ENCODE assay signal across 8 cellular contexts in genomic region chr1:154869351-154870116, GRCh38. TPM values are rescaled to one million over a fixed set of nuclear protein-coding genes. Genes with fewer than 3 reads are reported as not detected.
DNase-seq lines count a peak whose midpoint lies in the region; TF ChIP-seq lines count a peak whose summit lies in the region.

No MANE protein-coding gene starts in this region.

- H3K36me3 ChIP-seq in NT2/D1 (ENCODE audit: insufficient read depth, insufficient read length, low read length) (no peaks in the 10 kb centered on the region), prostate gland (no peaks in the 10 kb centered on the region)

- H3K27ac ChIP-seq in prostate gland, result no peak overlapping the region

- H3K4me1 ChIP-seq in NT2/D1 (ENCODE audit: insufficient read depth, insufficient read length), result peaks cover 33% of the 10 kb centered on the region
- H3K4me1 ChIP-seq in prostate gland (replicated peaks), result no peaks in the 10 kb centered on the region

- H3K27me3 ChIP-seq in NT2/D1 (ENCODE audit: insufficient read depth, insufficient read length) (peaks cover 55% of the 10 kb centered on the region), prostate gland (replicated peaks; ENCODE audit: insufficient read depth) (no peaks in the 10 kb centered on the region)

- intact Hi-C loops in prostate gland (cut with DNase I), result loop anchor here (10.0 kb wide), 1 partner anchor 125 kb away; no protein-coding TSS in a partner anchor

- TF ChIP-seq CTCF in GM12864 (IDR thresholded peaks at IDR 0.05; ENCODE audit: low read depth, low read length, missing control alignments), result no peak
- no peak for TF ChIP-seq CTCF in fibroblast of pulmonary artery (IDR thresholded peaks at IDR 0.05; ENCODE audit: low read length, missing control alignments)
- no peak for TF ChIP-seq CTCF in prostate gland (IDR thresholded peaks at IDR 0.05)

- peak overlapping the region; percentile 63 for H3K9ac ChIP-seq in NT2/D1 (ENCODE audit: insufficient read length, low read depth)

- H3K9me3 ChIP-seq in NT2/D1 (ENCODE audit: insufficient read depth, low read length), result no peaks in the 10 kb centered on the region
- H3K9me3 ChIP-seq in prostate gland, result no peaks in the 10 kb centered on the region

- no peak for DNase-seq in GM12864 (ENCODE audit: low read depth)
- DNase-seq in NT2/D1 (ENCODE audit: low read depth, low spot score), result no peak
- DNase-seq in fibroblast of pulmonary artery (ENCODE audit: low read depth), result peak; percentile 39
- no peak for DNase-seq in prostate gland (ENCODE audit: low spot score)
- DNase-seq in MV-4-11 (lab: John Stamatoyannopoulos, UW), result no peak
- no peak for DNase-seq in hepatic stellate cell (ENCODE audit: low spot score)
- no peak for DNase-seq in NOMO-1 treated with DMSO at 0.1 percent for 48 hours (lab: John Stamatoyannopoulos, UW; ENCODE audit: unreplicated experiment)
- no peak for DNase-seq in stimulated activated CD4-positive, alpha-beta T cell treated with anti-CD3 and anti-CD28 coated beads, Interleukin-12 subunit alpha, Interleukin-12 subunit beta, amount 100 ng/mL, for 4 hours

- 21% methylated on average over 26 of the region's 26 CpGs for WGBS in prostate gland

- TF ChIP-seq POLR2A in prostate gland (IDR thresholded peaks at IDR 0.05), result no peak

- H3K4me3 ChIP-seq in GM12864 (ENCODE audit: low read depth, low read length) (peak overlapping the region; percentile 60), NT2/D1 (ENCODE audit: insufficient read length, low read depth) (peak overlapping the region; percentile 54), fibroblast of pulmonary artery (replicated peaks; ENCODE audit: low read depth, low read length) (peak overlapping the region; percentile 34), prostate gland (peak overlapping the region; percentile 5 to 23)

RNA-seq across cellular contexts. Expression of gene KCNN3, which starts 0.5 kb away (rescaled TPM):
- total RNA-seq in prostate gland, result 1 to 10 TPM; 1.2 to 3.0 TPM
